In the genomic region with DNA sequence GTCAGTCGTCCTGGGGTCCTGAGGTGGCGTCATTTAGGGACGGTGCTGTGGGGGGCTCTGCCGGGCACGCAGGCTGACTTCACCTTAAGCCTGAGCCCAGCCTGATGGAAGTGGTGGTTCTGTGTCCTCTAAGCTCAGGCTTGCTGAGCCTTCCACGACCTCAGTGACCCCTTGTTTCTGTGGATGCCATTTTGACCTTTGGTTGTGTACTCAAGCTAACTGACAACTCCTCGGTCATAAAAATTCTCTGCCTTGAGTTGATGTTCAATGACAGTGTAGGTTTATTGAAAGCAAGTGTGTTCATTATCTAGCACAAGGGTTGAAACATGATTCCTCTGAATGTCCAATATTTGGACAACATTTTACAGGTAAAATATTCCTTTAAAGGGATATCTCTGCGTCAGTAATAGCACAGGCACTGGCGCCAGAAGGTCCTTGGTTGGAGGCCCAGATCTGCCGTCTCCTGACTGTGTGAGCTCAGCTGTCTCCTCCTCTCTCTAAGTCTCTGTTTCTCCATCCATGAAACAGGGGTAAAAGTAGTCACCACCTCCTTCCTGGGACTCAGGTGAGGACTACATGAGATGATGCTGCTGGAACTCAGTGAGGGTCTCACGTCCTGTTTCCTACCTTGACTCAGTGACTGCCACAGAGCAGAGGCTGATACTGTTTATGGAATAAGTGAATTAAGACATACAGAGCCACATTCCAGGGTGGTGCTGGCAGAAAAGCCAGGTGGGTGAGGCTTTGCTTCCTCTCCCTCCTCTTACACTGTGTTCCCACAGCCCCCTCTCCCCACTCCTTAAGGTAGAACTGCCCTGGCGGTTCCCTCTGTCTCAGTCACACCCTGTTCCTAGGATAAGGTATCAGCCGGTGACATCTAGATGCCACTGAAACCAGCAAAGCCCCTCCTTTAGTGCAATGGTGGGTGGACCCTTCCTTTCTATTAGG, we compare ENCODE assay signal across 22 cellular contexts.
A peak's percentile ranks its signal among the peaks of the same experiment; 100 is the strongest.
DNase-seq lines count a peak whose midpoint lies in the region; ATAC-seq, FAIRE-seq and TF ChIP-seq lines count a peak whose summit lies in the region.
"Had no signal": no experiment of that assay in that cellular context is flagged by ENCODE, and none has a peak within 500 bp of the region (broad histone marks: within the 10 kb centered on the region; RNA-seq: fewer than 3 reads in every experiment).

No MANE protein-coding gene starts in this region.

- H3K4me3 Mint-ChIP-seq in astrocyte (ENCODE audit: unreplicated experiment) (no peak overlapping the region), GM23338 (no peak overlapping the region)
- H3K4me3 Mint-ChIP-seq: activated naive CD8-positive, alpha-beta T cell treated with anti-CD3 and anti-CD28 coated beads, Interleukin-2, amount 10 ng/mL, durations not matched to agents 7 days and 5 days; CD14-positive monocyte; effector memory CD8-positive, alpha-beta T cell; neural progenitor cell had no signal

- H3K27ac Mint-ChIP-seq in astrocyte (ENCODE audit: unreplicated experiment) (peak overlapping the region; percentile 75), GM23338 (no peak overlapping the region)
- H3K27ac Mint-ChIP-seq: activated naive CD8-positive, alpha-beta T cell treated with anti-CD3 and anti-CD28 coated beads, Interleukin-2, amount 10 ng/mL, durations not matched to agents 7 days and 5 days; neural progenitor cell had no signal

- H3K9ac ChIP-seq in astrocyte (ENCODE audit: low read length), result no peak overlapping the region
- H3K9ac ChIP-seq in liver (ENCODE audit: low read depth in 1 of 2, low read length in 2 of 2), result peak overlapping the region in 1 of 2 donors; percentile 49
- H3K9ac ChIP-seq in SK-N-SH, result no peak overlapping the region
- H3K9ac ChIP-seq: neural progenitor cell had no signal

- WGBS in liver, result 35% methylated on average over 13 of the region's 13 CpGs
- 14 to 62% (median 40%) methylated on average over 13 of the region's 13 CpGs for WGBS in small intestine, 3 donors
- 3% methylated on average over 8 of the region's 13 CpGs for WGBS in SK-N-SH (ENCODE audit: low lambda C conversion rate)

- no peak overlapping the region for H3K4me2 ChIP-seq in astrocyte (ENCODE audit: low read length)
- no peak overlapping the region for H3K4me2 ChIP-seq in SK-N-SH
- H3K4me2 ChIP-seq in GM23338, result no peak overlapping the region
- H3K4me2 ChIP-seq: neural progenitor cell had no signal

- H3K27ac ChIP-seq in astrocyte (ENCODE audit: low read depth, low read length), result no peak overlapping the region
- peak overlapping the region; percentile 42 to 43 for H3K27ac ChIP-seq in liver (ENCODE audit: low read depth in 1 of 2, low read length in 2 of 2)
- H3K27ac ChIP-seq in small intestine (ENCODE audit: low read depth in 1 of 2, low read length in 1 of 2), result peak overlapping the region; percentile 82 to 96
- no peak overlapping the region for H3K27ac ChIP-seq in SK-N-SH (ENCODE audit: low read depth in 2 of 2, low read length in 1 of 2)
- no peak overlapping the region for H3K27ac ChIP-seq in GM23338 (ENCODE audit: low read depth)
- H3K27ac ChIP-seq: foreskin keratinocyte, HL-60, left lung, neural progenitor cell, testis had no signal

- H3K36me3 Mint-ChIP-seq in astrocyte (ENCODE audit: low read depth, unreplicated experiment), result no peaks in the 10 kb centered on the region
- H3K36me3 Mint-ChIP-seq in GM23338 (ENCODE audit: low read depth), result peaks cover 10% of the 10 kb centered on the region
- H3K36me3 Mint-ChIP-seq: activated naive CD8-positive, alpha-beta T cell treated with anti-CD3 and anti-CD28 coated beads, Interleukin-2, amount 10 ng/mL, durations not matched to agents 7 days and 5 days; neural progenitor cell had no signal

- H3K79me2 ChIP-seq in astrocyte (ENCODE audit: insufficient read depth, low read length) (no peaks in the 10 kb centered on the region), SK-N-SH (ENCODE audit: insufficient read depth) (no peaks in the 10 kb centered on the region), GM23338 (replicated peaks; ENCODE audit: insufficient read depth) (no peaks in the 10 kb centered on the region)

- no peaks in the 10 kb centered on the region for H4K20me1 ChIP-seq in astrocyte (ENCODE audit: insufficient read depth, low read length)
- H4K20me1 ChIP-seq in SK-N-SH (ENCODE audit: insufficient read depth), result no peaks in the 10 kb centered on the region
- no peaks in the 10 kb centered on the region for H4K20me1 ChIP-seq in GM23338 (replicated peaks; ENCODE audit: insufficient read depth)

- no peak for TF ChIP-seq EP300 in SK-N-SH (IDR thresholded peaks at IDR 0.05; ENCODE audit: borderline replicate concordance in 1 of 2, low read depth in 1 of 2, low read length in 1 of 2)

- no peaks in the 10 kb centered on the region for H3K9me3 ChIP-seq in astrocyte (ENCODE audit: insufficient read depth, low read depth, low read length)
- no peaks in the 10 kb centered on the region for H3K9me3 ChIP-seq in liver (ENCODE audit: control insufficient read depth in 4 of 4, low read length in 3 of 4)
- H3K9me3 ChIP-seq in small intestine (ENCODE audit: control insufficient read depth, low read depth), result no peaks in the 10 kb centered on the region
- no peaks in the 10 kb centered on the region for H3K9me3 ChIP-seq in SK-N-SH
- H3K9me3 ChIP-seq: left lung, testis had no signal

- H3K4me3 ChIP-seq in astrocyte (ENCODE audit: insufficient read depth, low read depth, low read length), result no peak overlapping the region
- peak overlapping the region in 1 of 3 donors; percentile 8 for H3K4me3 ChIP-seq in liver (ENCODE audit: low read depth in 1 of 3, low read length in 3 of 3)
- no peak overlapping the region for H3K4me3 ChIP-seq in small intestine (ENCODE audit: low read depth in 1 of 2, low read length in 2 of 2)
- no peak overlapping the region for H3K4me3 ChIP-seq in SK-N-SH (ENCODE audit: low read depth in 2 of 2, low read length in 1 of 2)
- H3K4me3 ChIP-seq in GM23338, result no peak overlapping the region
- H3K4me3 ChIP-seq: left lung, neural progenitor cell, testis had no signal

- POLR2A ChIA-PET in SK-N-SH (lab: Yijun Ruan, JAX), result no interaction called here

- H2AFZ ChIP-seq in astrocyte (ENCODE audit: low read depth, low read length) (no peak overlapping the region), SK-N-SH (ENCODE audit: low read depth) (no peak overlapping the region), GM23338 (no peak overlapping the region)
- H2AFZ ChIP-seq: neural progenitor cell had no signal

- ATAC-seq in GM19324 (IDR thresholded peaks at IDR 0.05; ENCODE audit: low FRiP score, unreplicated experiment) (no peak), GM23338 (no peak)
- ATAC-seq: effector memory CD8-positive, alpha-beta T cell; foreskin keratinocyte; left lung had no signal

- no peak for TF ChIP-seq CTCF in astrocyte (IDR thresholded peaks at IDR 0.05; ENCODE audit: insufficient read depth, low read depth, low read length)
- no peak for TF ChIP-seq CTCF in liver (IDR thresholded peaks at IDR 0.05; ENCODE audit: low read depth, low read length, missing input control)
- no peak for TF ChIP-seq CTCF in SK-N-SH (IDR thresholded peaks at IDR 0.05)
- no peak for TF ChIP-seq CTCF in GM23338 (conservative IDR thresholded peaks at IDR 0.05; ENCODE audit: low read depth in 2 of 2)

- H3K27me3 Mint-ChIP-seq in astrocyte (ENCODE audit: low read depth, unreplicated experiment) (peaks cover 33% of the 10 kb centered on the region), GM23338 (ENCODE audit: insufficient read depth, low read depth, poor library complexity) (peaks cover 21% of the 10 kb centered on the region)
- H3K27me3 Mint-ChIP-seq: activated naive CD8-positive, alpha-beta T cell treated with anti-CD3 and anti-CD28 coated beads, Interleukin-2, amount 10 ng/mL, durations not matched to agents 7 days and 5 days had no signal

- CTCF ChIA-PET in SK-N-SH (lab: Yijun Ruan, JAX), result no interaction called here

- peaks cover 31% of the 10 kb centered on the region for H3K27me3 ChIP-seq in astrocyte (ENCODE audit: insufficient read depth, low read length)
- H3K27me3 ChIP-seq in liver (ENCODE audit: control insufficient read depth in 4 of 4, insufficient read depth in 4 of 4, low read length in 3 of 4), result no peaks in the 10 kb centered on the region
- H3K27me3 ChIP-seq in small intestine (ENCODE audit: control insufficient read depth in 2 of 2, insufficient read depth in 2 of 2, low read length in 2 of 2), result no peaks in the 10 kb centered on the region
- peaks cover 38% of the 10 kb centered on the region for H3K27me3 ChIP-seq in SK-N-SH (ENCODE audit: insufficient read depth)
- H3K27me3 ChIP-seq in GM23338 (ENCODE audit: insufficient read depth), result no peaks in the 10 kb centered on the region
- H3K27me3 ChIP-seq: foreskin keratinocyte, neural progenitor cell, testis had no signal

- no peak for DNase-seq in GM12891 (ENCODE audit: insufficient read length, low spot score)
- DNase-seq in astrocyte (ENCODE audit: low read depth), result no peak
- peak; percentile 93 for DNase-seq in small intestine
- DNase-seq in SK-N-SH, result no peak
- DNase-seq in GM23338 (ENCODE audit: low spot score), result no peak
- DNase-seq: activated CD4-positive, alpha-beta T cell treated with anti-CD3 and anti-CD28 coated beads, Interleukin-2, amount 50 U/mL, for 48 hours; activated effector memory CD4-positive, alpha-beta T cell treated with Interleukin-2 at 50 U/mL for 16 hours; activated naive CD8-positive, alpha-beta T cell treated with anti-CD3 and anti-CD28 coated beads, Interleukin-2, amount 10 ng/mL, durations not matched to agents 7 days and 5 days; cerebellar nuclear complex; effector memory CD8-positive, alpha-beta T cell; foreskin keratinocyte; left lung; NCI-H1092 treated with DMSO at 0.1 percent for 48 hours; NCI-H2081; NCI-H446; stimulated activated CD4-positive, alpha-beta T cell treated with anti-CD3 and anti-CD28 coated beads, Interleukin-1b, Interleukin-23, amount 100 ng/mL, for 48 hours; testis had no signal

- TF ChIP-seq RAD21 in liver (IDR thresholded peaks at IDR 0.05) (peak in 1 of 2 donors; percentile 31), SK-N-SH (IDR thresholded peaks at IDR 0.05; ENCODE audit: low read length) (no peak)

- no peaks in the 10 kb centered on the region for H3F3A ChIP-seq in SK-N-SH (replicated peaks; ENCODE audit: insufficient read depth)
- H3F3A ChIP-seq in GM23338 (replicated peaks; ENCODE audit: low read depth), result no peaks in the 10 kb centered on the region

- peaks cover 12% of the 10 kb centered on the region for H3K9me3 Mint-ChIP-seq in astrocyte (ENCODE audit: unreplicated experiment)
- peaks cover 20% of the 10 kb centered on the region for H3K9me3 Mint-ChIP-seq in GM23338
- H3K9me3 Mint-ChIP-seq: effector memory CD8-positive, alpha-beta T cell had no signal

- peak; percentile 38 for FAIRE-seq in GM12891 (lab: Jason Lieb, UNC)
- FAIRE-seq in astrocyte (lab: Jason Lieb, UNC), result no peak
- FAIRE-seq in small intestine (lab: Jason Lieb, UNC), result no peak

- H3K9me2 ChIP-seq in SK-N-SH (no peaks in the 10 kb centered on the region), GM23338 (ENCODE audit: insufficient read depth) (no peaks in the 10 kb centered on the region)

- no peak for TF ChIP-seq POLR2A in GM12891 (IDR thresholded peaks at IDR 0.05; ENCODE audit: low read depth, low read length)

- H3K4me1 ChIP-seq in astrocyte (ENCODE audit: insufficient read depth, low read length), result peaks cover 5% of the 10 kb centered on the region
- H3K4me1 ChIP-seq in liver (ENCODE audit: control insufficient read depth in 4 of 4, insufficient read depth in 4 of 4, low read length in 3 of 4), result peaks cover 8 to 21% (median 15%) of the 10 kb centered on the region in 4 donors
- H3K4me1 ChIP-seq in small intestine (ENCODE audit: control insufficient read depth in 2 of 2, insufficient read depth in 1 of 2, low read depth in 1 of 2, low read length in 1 of 2), result peaks cover 0 to 4% of the 10 kb centered on the region in 2 donors
- no peaks in the 10 kb centered on the region for H3K4me1 ChIP-seq in SK-N-SH (ENCODE audit: control insufficient read depth in 1 of 2, insufficient read depth in 2 of 2, low read depth in 1 of 2, low read length in 1 of 2)
- H3K4me1 ChIP-seq in GM23338 (ENCODE audit: insufficient read depth), result peaks cover 2% of the 10 kb centered on the region; the same call in 1 of the 2 replicates
- H3K4me1 ChIP-seq: foreskin keratinocyte had no signal

- H3K4me1 Mint-ChIP-seq in astrocyte (ENCODE audit: low read depth, unreplicated experiment), result peaks cover 32% of the 10 kb centered on the region
- H3K4me1 Mint-ChIP-seq in GM23338, result peaks cover 10% of the 10 kb centered on the region; the same call in 2 of the 3 replicates
- H3K4me1 Mint-ChIP-seq: activated naive CD8-positive, alpha-beta T cell treated with anti-CD3 and anti-CD28 coated beads, Interleukin-2, amount 10 ng/mL, durations not matched to agents 7 days and 5 days had no signal

- H3K36me3 ChIP-seq in astrocyte (ENCODE audit: insufficient read depth, low read length), result no peaks in the 10 kb centered on the region
- no peaks in the 10 kb centered on the region for H3K36me3 ChIP-seq in liver (ENCODE audit: control insufficient read depth in 4 of 4, insufficient read depth in 3 of 4, low read depth in 1 of 4, low read length in 3 of 4)
- H3K36me3 ChIP-seq in small intestine (ENCODE audit: control insufficient read depth in 2 of 2, insufficient read depth in 2 of 2, low read length in 2 of 2), result no peaks in the 10 kb centered on the region
- no peaks in the 10 kb centered on the region for H3K36me3 ChIP-seq in SK-N-SH (replicated peaks in 1 of 2; ENCODE audit: control insufficient read depth in 1 of 2, insufficient read depth in 2 of 2, low read length in 1 of 2)
- H3K36me3 ChIP-seq in GM23338 (ENCODE audit: insufficient read depth), result no peaks in the 10 kb centered on the region
- H3K36me3 ChIP-seq: left lung, neural progenitor cell had no signal

Comparison
In these comparisons a context has a peak if more than half of its experiments do, and no peak if none do; other contexts are left out.
1. H3K27ac ChIP-seq: peak in liver (2 of 2) and small intestine (2 of 2); none in astrocyte (single experiment), SK-N-SH (0 of 2) and GM23338 (single experiment).